19 cellular contexts compared by ENCODE assay signal in the genomic region with DNA sequence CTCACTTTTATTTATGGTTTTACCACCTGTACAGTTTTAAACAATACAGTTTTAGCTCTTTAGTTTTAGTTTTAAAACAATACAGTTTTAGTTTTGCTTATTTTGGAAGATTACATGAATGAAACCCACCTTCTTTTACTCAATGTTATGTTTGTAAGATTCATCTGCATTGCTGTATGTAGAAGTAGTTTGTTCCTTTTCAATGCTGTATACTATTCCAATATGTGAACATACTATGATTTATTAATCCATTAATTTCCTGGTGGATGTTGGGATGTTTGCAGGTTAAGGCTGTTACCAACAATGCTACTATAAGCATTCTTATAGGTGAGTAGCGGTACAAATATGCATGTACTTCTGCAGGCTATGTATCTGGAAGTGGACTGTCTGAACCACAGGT. TPM values are rescaled to one million over a fixed set of nuclear protein-coding genes. Genes with fewer than 3 reads are reported as not detected.
DNase-seq lines count a peak whose midpoint lies in the region; ATAC-seq, FAIRE-seq and TF ChIP-seq lines count a peak whose summit lies in the region.
"Had no signal": no experiment of that assay in that cellular context is flagged by ENCODE, and none has a peak within 500 bp of the region (broad histone marks: within the 10 kb centered on the region; RNA-seq: fewer than 3 reads in every experiment).

No MANE protein-coding gene starts in this region.

- no peaks in the 10 kb centered on the region; the same call in 2 of the 3 replicates for H3K9me3 ChIP-seq in A549
- no peaks in the 10 kb centered on the region for H3K9me3 ChIP-seq in T-helper 17 cell (ENCODE audit: control insufficient read depth, low read length, poor library complexity, severe bottlenecking)

- H3K4me1 ChIP-seq in A549: peaks cover 18% of the 10 kb centered on the region

- no peak for TF ChIP-seq EP300 in A549 (IDR thresholded peaks at IDR 0.05)

- peak overlapping the region; percentile 92 for H3K27ac Mint-ChIP-seq in activated CD4-positive, alpha-beta T cell treated with anti-CD3 and anti-CD28 coated beads, Interleukin-2, amount 10 ng/mL, durations not matched to agents 7 days and 5 days
- H3K27ac Mint-ChIP-seq in activated T-helper 17 cell treated with anti-CD3 and anti-CD28 coated beads, Interleukin-2, amount 50 U/mL, for 72 hours: peak overlapping the region; percentile 95
- H3K27ac Mint-ChIP-seq in natural killer cell: peak overlapping the region; percentile 94 to 97
- H3K27ac Mint-ChIP-seq in progenitor cell of endocrine pancreas: no peak overlapping the region
- no peak overlapping the region for H3K27ac Mint-ChIP-seq in T-helper 17 cell
- H3K27ac Mint-ChIP-seq: H9, HFFc6, IgD-negative memory B cell had no signal

- no peak for TF ChIP-seq CTCF in A549 (IDR thresholded peaks at IDR 0.05)
- no peak for TF ChIP-seq CTCF in natural killer cell (IDR thresholded peaks at IDR 0.05)
- TF ChIP-seq CTCF in progenitor cell of endocrine pancreas (IDR thresholded peaks at IDR 0.05; ENCODE audit: unreplicated experiment): no peak

- no peak overlapping the region for H3K27ac ChIP-seq in A549
- H3K27ac ChIP-seq: 22Rv1, BLaER1, GM23248 had no signal

- ATAC-seq in A549: no peak
- no peak for ATAC-seq in activated T-helper 17 cell treated with anti-CD3 and anti-CD28 coated beads, Interleukin-2, amount 50 U/mL, for 72 hours (replicated peaks)
- no peak for ATAC-seq in natural killer cell
- ATAC-seq in T-helper 17 cell: no peak
- no peak for ATAC-seq in GM21786 (IDR thresholded peaks at IDR 0.05; ENCODE audit: unreplicated experiment)

- H3K4me2 ChIP-seq in A549: no peak overlapping the region

- H3K4me3 Mint-ChIP-seq in activated CD4-positive, alpha-beta T cell treated with anti-CD3 and anti-CD28 coated beads, Interleukin-2, amount 10 ng/mL, durations not matched to agents 7 days and 5 days: no peak overlapping the region
- H3K4me3 Mint-ChIP-seq in activated T-helper 17 cell treated with anti-CD3 and anti-CD28 coated beads, Interleukin-2, amount 50 U/mL, for 72 hours: peak overlapping the region; percentile 83
- peak overlapping the region; percentile 40 for H3K4me3 Mint-ChIP-seq in natural killer cell
- H3K4me3 Mint-ChIP-seq in progenitor cell of endocrine pancreas (ENCODE audit: low read depth): no peak overlapping the region
- no peak overlapping the region for H3K4me3 Mint-ChIP-seq in T-helper 17 cell
- H3K4me3 Mint-ChIP-seq: H9, HFFc6, IgD-negative memory B cell had no signal

- CTCF ChIA-PET in activated CD4-positive, alpha-beta T cell treated with anti-CD3 and anti-CD28 coated beads, Interleukin-2, amount 10 ng/mL, durations not matched to agents 7 days and 5 days (lab: Charles Lee): interaction anchor here (1.1 to 5.3 kb wide), 6 partner anchors 8 to 143 kb away, joined by 3 to 60 read pairs (median 30); no protein-coding TSS in a partner anchor
- CTCF ChIA-PET in A549 (lab: Yijun Ruan, JAX): interaction anchor here (0.6 to 35.2 kb wide), 10 partner anchors 8 to 126 kb away, joined by 3 to 785 read pairs (median 40); no protein-coding TSS in a partner anchor

- TF ChIP-seq RAD21 in A549 (conservative IDR thresholded peaks at IDR 0.05 in 1 of 2, IDR thresholded peaks at IDR 0.05 in 1 of 2): no peak

- WGBS in A549 (ENCODE audit: missing lambda C conversion rate): 100% methylated on average over 1 of the region's 1 CpG

- DNase-seq in activated CD4-positive, alpha-beta T cell treated with anti-CD3 and anti-CD28 coated beads, Interleukin-2, amount 10 ng/mL, durations not matched to agents 7 days and 5 days: no peak
- no peak for DNase-seq in activated CD4-positive, alpha-beta T cell treated with anti-CD3 and anti-CD28 coated beads, Interleukin-2, amount 50 U/mL, for 48 hours
- no peak for DNase-seq in A549 (ENCODE audit: low read depth in 1 of 2, low spot score in 1 of 2)
- DNase-seq in natural killer cell: no peak
- no peak for DNase-seq in progenitor cell of endocrine pancreas (ENCODE audit: low spot score, unreplicated experiment)
- no peak for DNase-seq in T-helper 17 cell
- DNase-seq: AML-193, Calu3, DMS 273 treated with DMSO at 0.1 percent for 48 hours, GM23248, H9, HFFc6 had no signal

- intact Hi-C loops in natural killer cell (cut with micrococcal nuclease): loop anchor here (2.0 to 5.0 kb wide), 3 partner anchors 15 to 143 kb away; a partner anchor contains a TSS

- POLR2A ChIA-PET in activated CD4-positive, alpha-beta T cell treated with anti-CD3 and anti-CD28 coated beads, Interleukin-2, amount 10 ng/mL, durations not matched to agents 7 days and 5 days (lab: Charles Lee): no interaction called here
- POLR2A ChIA-PET in A549 (lab: Yijun Ruan, JAX): interaction anchor here (1.2 kb wide), 1 partner anchor 17 kb away, joined by 3 read pairs; no protein-coding TSS in a partner anchor

- FAIRE-seq in A549 (lab: Jason Lieb, UNC): no peak

- peaks cover 57% of the 10 kb centered on the region for H3K4me1 Mint-ChIP-seq in activated CD4-positive, alpha-beta T cell treated with anti-CD3 and anti-CD28 coated beads, Interleukin-2, amount 10 ng/mL, durations not matched to agents 7 days and 5 days
- H3K4me1 Mint-ChIP-seq in activated T-helper 17 cell treated with anti-CD3 and anti-CD28 coated beads, Interleukin-2, amount 50 U/mL, for 72 hours: peaks cover 23% of the 10 kb centered on the region
- H3K4me1 Mint-ChIP-seq in natural killer cell: peaks cover 74 to 84% of the 10 kb centered on the region in 2 donors
- peaks cover 3% of the 10 kb centered on the region for H3K4me1 Mint-ChIP-seq in progenitor cell of endocrine pancreas (ENCODE audit: low read depth)
- peaks cover 27% of the 10 kb centered on the region for H3K4me1 Mint-ChIP-seq in T-helper 17 cell

- peaks cover 31% of the 10 kb centered on the region for H3K36me3 Mint-ChIP-seq in activated CD4-positive, alpha-beta T cell treated with anti-CD3 and anti-CD28 coated beads, Interleukin-2, amount 10 ng/mL, durations not matched to agents 7 days and 5 days (ENCODE audit: low read depth)
- H3K36me3 Mint-ChIP-seq in activated T-helper 17 cell treated with anti-CD3 and anti-CD28 coated beads, Interleukin-2, amount 50 U/mL, for 72 hours (ENCODE audit: low read depth): peaks cover 40% of the 10 kb centered on the region
- H3K36me3 Mint-ChIP-seq in natural killer cell: peaks cover 39% of the 10 kb centered on the region
- no peaks in the 10 kb centered on the region for H3K36me3 Mint-ChIP-seq in progenitor cell of endocrine pancreas (ENCODE audit: insufficient read depth)
- H3K36me3 Mint-ChIP-seq in T-helper 17 cell (ENCODE audit: low read depth): no peaks in the 10 kb centered on the region

- H3K9me3 Mint-ChIP-seq in activated CD4-positive, alpha-beta T cell treated with anti-CD3 and anti-CD28 coated beads, Interleukin-2, amount 10 ng/mL, durations not matched to agents 7 days and 5 days: peaks cover 26% of the 10 kb centered on the region
- peaks cover 4% of the 10 kb centered on the region for H3K9me3 Mint-ChIP-seq in activated T-helper 17 cell treated with anti-CD3 and anti-CD28 coated beads, Interleukin-2, amount 50 U/mL, for 72 hours
- peaks cover 2 to 16% of the 10 kb centered on the region in 2 donors for H3K9me3 Mint-ChIP-seq in natural killer cell
- peaks cover 3% of the 10 kb centered on the region for H3K9me3 Mint-ChIP-seq in progenitor cell of endocrine pancreas (ENCODE audit: low read depth)

- TF ChIP-seq POLR2A in A549 (IDR thresholded peaks at IDR 0.05; ENCODE audit: low read length): no peak

- H3K4me3 ChIP-seq in A549: no peak overlapping the region
- H3K4me3 ChIP-seq: BLaER1, GM23248 had no signal

- peaks cover 2% of the 10 kb centered on the region for H3K27me3 Mint-ChIP-seq in activated CD4-positive, alpha-beta T cell treated with anti-CD3 and anti-CD28 coated beads, Interleukin-2, amount 10 ng/mL, durations not matched to agents 7 days and 5 days
- H3K27me3 Mint-ChIP-seq in activated T-helper 17 cell treated with anti-CD3 and anti-CD28 coated beads, Interleukin-2, amount 50 U/mL, for 72 hours: no peaks in the 10 kb centered on the region
- H3K27me3 Mint-ChIP-seq in natural killer cell (ENCODE audit: low read depth in 2 of 2) (no peaks in the 10 kb centered on the region), progenitor cell of endocrine pancreas (peaks cover 11% of the 10 kb centered on the region), T-helper 17 cell (no peaks in the 10 kb centered on the region)

RNA-seq across cellular contexts. Expression of a gene that starts 34.4 kb away (rescaled TPM):
- total RNA-seq in activated CD4-positive, alpha-beta T cell treated with anti-CD3 and anti-CD28 coated beads, Interleukin-2, amount 10 ng/mL, durations not matched to agents 7 days and 5 days: 1 to 10 TPM; 2.2 to 2.9 TPM
- polyA plus RNA-seq in A549 (2011; rRNA removed): 28.3 and 37.7 TPM in 2 replicates
- 46.7 and 66.1 TPM in 2 replicates for polyA plus RNA-seq in A549 (2012; cell fraction: cytosol; rRNA removed)
- polyA plus RNA-seq in A549 (2012; cell fraction: nucleus; rRNA removed): 102 and 106 TPM in 2 replicates
- polyA plus RNA-seq in A549 (2017; fragmentation: RNase III; extraction: RNeasy Plus Mini Kit Qiagen cat#74134 plus additional on column Dnase treatment): 91.8 to 142 TPM (median 130 TPM) in 3 replicates
- polyA minus RNA-seq in A549 (2011; rRNA and poly(A)+ RNA removed): 31.9 and 33.7 TPM in 2 replicates
- total RNA-seq in activated T-helper 17 cell treated with anti-CD3 and anti-CD28 coated beads, Interleukin-2, amount 50 U/mL, for 72 hours: 10 to 100 TPM; 10.7 to 34.3 TPM
- total RNA-seq in natural killer cell: 100 to 1,000 TPM; 830 to 949 (median 858) TPM
- total RNA-seq in progenitor cell of endocrine pancreas: 19.7 and 26.2 TPM in 2 replicates
- 1 to 10 TPM in 1 of 2 donors, under 1 TPM in 1; 0.65 to 1.3 TPM for total RNA-seq in T-helper 17 cell

RNA-seq across cellular contexts. Expression of a gene that starts 51.5 kb away (rescaled TPM):
- total RNA-seq in activated CD4-positive, alpha-beta T cell treated with anti-CD3 and anti-CD28 coated beads, Interleukin-2, amount 10 ng/mL, durations not matched to agents 7 days and 5 days: 1 to 10 TPM; 5.9 to 6.6 TPM
- polyA plus RNA-seq in A549 (2011; rRNA removed) (not detected in 2 replicates), A549 (2017; fragmentation: RNase III; extraction: RNeasy Plus Mini Kit Qiagen cat#74134 plus additional on column Dnase treatment) (0.06 TPM in 1 of 3 replicates, not detected in the others)
- polyA plus RNA-seq in A549 (2012; cell fraction: cytosol; rRNA removed): 0.03 TPM in 1 of 2 replicates, not detected in the other
- polyA plus RNA-seq in A549 (2012; cell fraction: nucleus; rRNA removed): not detected in 2 replicates
- not detected in 2 replicates for polyA minus RNA-seq in A549 (2011; rRNA and poly(A)+ RNA removed)
- 10 to 100 TPM; 13.7 to 36.9 TPM for total RNA-seq in activated T-helper 17 cell treated with anti-CD3 and anti-CD28 coated beads, Interleukin-2, amount 50 U/mL, for 72 hours
- total RNA-seq in natural killer cell (100 to 1,000 TPM in 1 of 3 donors, 10 to 100 TPM in 2; 83.2 to 118 (median 94.5) TPM), progenitor cell of endocrine pancreas (1.6 and 1.9 TPM in 2 replicates), T-helper 17 cell (1 to 10 TPM; 1.6 to 2.8 TPM)
- total RNA-seq: Daoy, GM23248, HFFc6, HT1080 had no signal

RNA-seq across cellular contexts. Expression of a gene that starts 57.6 kb away (rescaled TPM):
- total RNA-seq in activated CD4-positive, alpha-beta T cell treated with anti-CD3 and anti-CD28 coated beads, Interleukin-2, amount 10 ng/mL, durations not matched to agents 7 days and 5 days: 10 to 100 TPM in 1 of 2 experiments, 1 to 10 TPM in 1; 8.1 to 10.5 TPM
- polyA plus RNA-seq in A549 (2011; rRNA removed): 7.4 and 8.0 TPM in 2 replicates
- polyA plus RNA-seq in A549 (2012; cell fraction: cytosol; rRNA removed): 20.1 and 20.7 TPM in 2 replicates
- polyA plus RNA-seq in A549 (2012; cell fraction: nucleus; rRNA removed): 18.4 and 19.5 TPM in 2 replicates
- 7.6 to 8.5 TPM (median 8.3 TPM) in 3 replicates for polyA plus RNA-seq in A549 (2017; fragmentation: RNase III; extraction: RNeasy Plus Mini Kit Qiagen cat#74134 plus additional on column Dnase treatment)
- polyA minus RNA-seq in A549 (2011; rRNA and poly(A)+ RNA removed): 3.5 and 4.0 TPM in 2 replicates
- total RNA-seq in activated T-helper 17 cell treated with anti-CD3 and anti-CD28 coated beads, Interleukin-2, amount 50 U/mL, for 72 hours: 10 to 100 TPM; 16.7 to 21.2 TPM
- total RNA-seq in natural killer cell: 10 to 100 TPM; 15.5 to 24.4 (median 17.1) TPM
- total RNA-seq in progenitor cell of endocrine pancreas: 15.6 and 16.9 TPM in 2 replicates
- 1 to 10 TPM; 3.1 to 4.9 TPM for total RNA-seq in T-helper 17 cell

Comparison
In these comparisons a context has a peak if more than half of its experiments do, and no peak if none do; other contexts are left out.
1. H3K27ac Mint-ChIP-seq: peak in activated CD4-positive, alpha-beta T cell treated with anti-CD3 and anti-CD28 coated beads, Interleukin-2, amount 10 ng/mL, durations not matched to agents 7 days and 5 days (single experiment), activated T-helper 17 cell treated with anti-CD3 and anti-CD28 coated beads, Interleukin-2, amount 50 U/mL, for 72 hours (single experiment) and natural killer cell (2 of 2); none in progenitor cell of endocrine pancreas (single experiment) and T-helper 17 cell (single experiment).
2. H3K4me3 Mint-ChIP-seq: peak in activated T-helper 17 cell treated with anti-CD3 and anti-CD28 coated beads, Interleukin-2, amount 50 U/mL, for 72 hours (single experiment) and natural killer cell (single experiment); none in activated CD4-positive, alpha-beta T cell treated with anti-CD3 and anti-CD28 coated beads, Interleukin-2, amount 10 ng/mL, durations not matched to agents 7 days and 5 days (single experiment), progenitor cell of endocrine pancreas (single experiment) and T-helper 17 cell (single experiment).
3. RNA of a gene that starts 34.4 kb away (total RNA-seq): 830 to 949 TPM in natural killer cell; 10.7 to 34.3 TPM in activated T-helper 17 cell treated with anti-CD3 and anti-CD28 coated beads, Interleukin-2, amount 50 U/mL, for 72 hours, 19.7 to 26.2 TPM in progenitor cell of endocrine pancreas, 2.2 to 2.9 TPM in activated CD4-positive, alpha-beta T cell treated with anti-CD3 and anti-CD28 coated beads, Interleukin-2, amount 10 ng/mL, durations not matched to agents 7 days and 5 days and 0.65 to 1.3 TPM in T-helper 17 cell; every median in the first group is over 10 times any median in the second.